22 cellular contexts compared by ENCODE assay signal in genomic region chr2:37568565-37568964, GRCh38.
A peak's percentile ranks its signal among the peaks of the same experiment; 100 is the strongest.
DNase-seq lines count a peak whose midpoint lies in the region; ATAC-seq and TF ChIP-seq lines count a peak whose summit lies in the region.
"Had no signal": no experiment of that assay in that cellular context is flagged by ENCODE, and none has a peak within 500 bp of the region (broad histone marks: within the 10 kb centered on the region; RNA-seq: fewer than 3 reads in every experiment).

No MANE protein-coding gene starts in this region.

- peaks cover 39% of the 10 kb centered on the region for H3K4me1 ChIP-seq in Loucy (ENCODE audit: insufficient read depth, low read length, poor library complexity, severe bottlenecking)
- H3K4me1 ChIP-seq: uterus had no signal

- no peaks in the 10 kb centered on the region for H3K27me3 ChIP-seq in Loucy (ENCODE audit: insufficient read depth, low read length, poor library complexity, severe bottlenecking)
- H3K27me3 ChIP-seq: uterus had no signal

- no peaks in the 10 kb centered on the region for H3F3A ChIP-seq in Loucy (ENCODE audit: low read depth)

- H3K9me2 ChIP-seq in Loucy (replicated peaks; ENCODE audit: low read depth, low read length): no peaks in the 10 kb centered on the region

- H3K9me3 ChIP-seq in Loucy (ENCODE audit: insufficient read depth, low read depth, low read length): no peaks in the 10 kb centered on the region
- H3K9me3 ChIP-seq: A549, uterus had no signal

- peak; percentile 71 for DNase-seq in activated CD4-positive, alpha-beta T cell treated with anti-CD3 and anti-CD28 coated beads, Interleukin-2, amount 10 ng/mL, durations not matched to agents 24 days and 14 days
- no peak for DNase-seq in activated CD4-positive, alpha-beta T cell treated with anti-CD3 and anti-CD28 coated beads for 1 hour
- DNase-seq in activated T-helper 1 cell treated with anti-CD3 and anti-CD28 coated beads, Interleukin-12 subunit alpha, Interleukin-12 subunit beta, Interleukin-2, Interleukin-4 antibody, amounts not matched to agents 30 ng/mL and 10 ng/mL and 1 ng/mL, durations not matched to agents 14 hours and 24 hours and 36 hours (ENCODE audit: low spot score): no peak
- DNase-seq in natural killer cell treated with Interleukin-12 subunit alpha and Interleukin-12 subunit beta and Interleukin-15 and Interleukin-18, amount 100 ng/mL, for 72 hours (ENCODE audit: low spot score): no peak
- DNase-seq in kidney tubule cell (ENCODE audit: low spot score) (no peak), NCI-H526 treated with DMSO at 0.1 percent for 48 hours (lab: John Stamatoyannopoulos, UW) (no peak)
- DNase-seq: activated T-cell treated with anti-CD3 and anti-CD28 coated beads, Interleukin-2, amount 50 U/mL, for 48 hours; central memory CD4-positive, alpha-beta T cell; DMS153; H9; left colon; midbrain; NCI-H526; Right ventricle myocardium superior; stimulated activated CD4-positive, alpha-beta T cell treated with anti-CD3 and anti-CD28 coated beads, Interleukin-2, amount 100 ng/mL, for 48 hours; uterus had no signal

- H3K4me2 ChIP-seq in Loucy (ENCODE audit: low read depth, low read length, poor library complexity, severe bottlenecking): peak overlapping the region; percentile 51
- H3K4me2 ChIP-seq: A549 had no signal

- H3K36me3 Mint-ChIP-seq in activated CD4-positive, alpha-beta T cell treated with anti-CD3 and anti-CD28 coated beads, Interleukin-2, amount 10 ng/mL, durations not matched to agents 24 days and 14 days (ENCODE audit: low read depth): peaks cover 2% of the 10 kb centered on the region
- H3K36me3 Mint-ChIP-seq in activated T-helper 1 cell treated with anti-CD3 and anti-CD28 coated beads, Interleukin-12 subunit alpha, Interleukin-12 subunit beta, Interleukin-2, Interleukin-4 antibody, amounts not matched to agents 30 ng/mL and 10 ng/mL and 1 ng/mL, durations not matched to agents 14 hours and 24 hours and 36 hours (ENCODE audit: low read depth): no peaks in the 10 kb centered on the region
- H3K36me3 Mint-ChIP-seq in natural killer cell treated with Interleukin-12 subunit alpha and Interleukin-12 subunit beta and Interleukin-15 and Interleukin-18, amount 100 ng/mL, for 72 hours: no peaks in the 10 kb centered on the region

- intact Hi-C loops in activated CD4-positive, alpha-beta T cell treated with anti-CD3 and anti-CD28 coated beads, Interleukin-2, amount 10 ng/mL, durations not matched to agents 24 days and 14 days (cut with micrococcal nuclease): no loop called here
- intact Hi-C loops in activated T-helper 1 cell treated with anti-CD3 and anti-CD28 coated beads, Interleukin-12 subunit alpha, Interleukin-12 subunit beta, Interleukin-2, Interleukin-4 antibody, amounts not matched to agents 30 ng/mL and 10 ng/mL and 1 ng/mL, durations not matched to agents 14 hours and 24 hours and 36 hours (cut with micrococcal nuclease): loop anchor here (2.0 kb wide), 1 partner anchor 18 kb away; no protein-coding TSS in a partner anchor

- ATAC-seq in natural killer cell treated with Interleukin-12 subunit alpha and Interleukin-12 subunit beta and Interleukin-15 and Interleukin-18, amount 100 ng/mL, for 72 hours: peak in 1 of 2 donors; percentile 63
- ATAC-seq in HG03045 (IDR thresholded peaks at IDR 0.05; ENCODE audit: unreplicated experiment): no peak
- ATAC-seq: A549, esophagus mucosa, left colon had no signal

- H3K36me3 ChIP-seq in Loucy (ENCODE audit: insufficient read depth, low read length): no peaks in the 10 kb centered on the region
- H3K36me3 ChIP-seq: uterus had no signal

- H3K9me3 Mint-ChIP-seq in activated CD4-positive, alpha-beta T cell treated with anti-CD3 and anti-CD28 coated beads, Interleukin-2, amount 10 ng/mL, durations not matched to agents 24 days and 14 days: peaks cover 15% of the 10 kb centered on the region
- H3K9me3 Mint-ChIP-seq in activated T-helper 1 cell treated with anti-CD3 and anti-CD28 coated beads, Interleukin-12 subunit alpha, Interleukin-12 subunit beta, Interleukin-2, Interleukin-4 antibody, amounts not matched to agents 30 ng/mL and 10 ng/mL and 1 ng/mL, durations not matched to agents 14 hours and 24 hours and 36 hours: no peaks in the 10 kb centered on the region
- no peaks in the 10 kb centered on the region for H3K9me3 Mint-ChIP-seq in natural killer cell treated with Interleukin-12 subunit alpha and Interleukin-12 subunit beta and Interleukin-15 and Interleukin-18, amount 100 ng/mL, for 72 hours
- H3K9me3 Mint-ChIP-seq: H9, neural crest cell had no signal

- peaks cover 16% of the 10 kb centered on the region for H3K27me3 Mint-ChIP-seq in activated CD4-positive, alpha-beta T cell treated with anti-CD3 and anti-CD28 coated beads, Interleukin-2, amount 10 ng/mL, durations not matched to agents 24 days and 14 days
- H3K27me3 Mint-ChIP-seq in activated T-helper 1 cell treated with anti-CD3 and anti-CD28 coated beads, Interleukin-12 subunit alpha, Interleukin-12 subunit beta, Interleukin-2, Interleukin-4 antibody, amounts not matched to agents 30 ng/mL and 10 ng/mL and 1 ng/mL, durations not matched to agents 14 hours and 24 hours and 36 hours (ENCODE audit: insufficient read depth): peaks cover 9% of the 10 kb centered on the region
- no peaks in the 10 kb centered on the region for H3K27me3 Mint-ChIP-seq in natural killer cell treated with Interleukin-12 subunit alpha and Interleukin-12 subunit beta and Interleukin-15 and Interleukin-18, amount 100 ng/mL, for 72 hours
- H3K27me3 Mint-ChIP-seq: progenitor cell of endocrine pancreas had no signal

- H2AFZ ChIP-seq in Loucy (ENCODE audit: low read length): peak overlapping the region; percentile 43; the same call in 1 of the 2 replicates

- H3K9ac ChIP-seq in Loucy (ENCODE audit: low read depth, low read length, poor library complexity, severe bottlenecking): no peak overlapping the region

- H3K27ac Mint-ChIP-seq in activated CD4-positive, alpha-beta T cell treated with anti-CD3 and anti-CD28 coated beads, Interleukin-2, amount 10 ng/mL, durations not matched to agents 24 days and 14 days: peak overlapping the region; percentile 54
- peak overlapping the region; percentile 3 for H3K27ac Mint-ChIP-seq in activated T-helper 1 cell treated with anti-CD3 and anti-CD28 coated beads, Interleukin-12 subunit alpha, Interleukin-12 subunit beta, Interleukin-2, Interleukin-4 antibody, amounts not matched to agents 30 ng/mL and 10 ng/mL and 1 ng/mL, durations not matched to agents 14 hours and 24 hours and 36 hours
- peak overlapping the region; percentile 63 to 82 for H3K27ac Mint-ChIP-seq in natural killer cell treated with Interleukin-12 subunit alpha and Interleukin-12 subunit beta and Interleukin-15 and Interleukin-18, amount 100 ng/mL, for 72 hours
- H3K27ac Mint-ChIP-seq: H9, progenitor cell of endocrine pancreas had no signal

- no peaks in the 10 kb centered on the region for H4K20me1 ChIP-seq in Loucy (ENCODE audit: insufficient read depth, low read length, poor library complexity, severe bottlenecking)

- peaks cover 20% of the 10 kb centered on the region for H3K4me1 Mint-ChIP-seq in activated CD4-positive, alpha-beta T cell treated with anti-CD3 and anti-CD28 coated beads, Interleukin-2, amount 10 ng/mL, durations not matched to agents 24 days and 14 days
- H3K4me1 Mint-ChIP-seq in activated T-helper 1 cell treated with anti-CD3 and anti-CD28 coated beads, Interleukin-12 subunit alpha, Interleukin-12 subunit beta, Interleukin-2, Interleukin-4 antibody, amounts not matched to agents 30 ng/mL and 10 ng/mL and 1 ng/mL, durations not matched to agents 14 hours and 24 hours and 36 hours (ENCODE audit: low read depth): peaks cover 8% of the 10 kb centered on the region
- H3K4me1 Mint-ChIP-seq in natural killer cell treated with Interleukin-12 subunit alpha and Interleukin-12 subunit beta and Interleukin-15 and Interleukin-18, amount 100 ng/mL, for 72 hours (ENCODE audit: low read depth in 2 of 2): peaks cover 18 to 26% of the 10 kb centered on the region in 2 donors
- H3K4me1 Mint-ChIP-seq: neural crest cell had no signal

- H3K79me2 ChIP-seq in Loucy (ENCODE audit: insufficient read depth, low read length): no peaks in the 10 kb centered on the region

- TF ChIP-seq CTCF in Loucy (conservative IDR thresholded peaks at IDR 0.05; ENCODE audit: low read length): no peak

- H3K4me3 Mint-ChIP-seq in activated CD4-positive, alpha-beta T cell treated with anti-CD3 and anti-CD28 coated beads, Interleukin-2, amount 10 ng/mL, durations not matched to agents 24 days and 14 days: no peak overlapping the region
- peak overlapping the region; percentile 3 for H3K4me3 Mint-ChIP-seq in activated T-helper 1 cell treated with anti-CD3 and anti-CD28 coated beads, Interleukin-12 subunit alpha, Interleukin-12 subunit beta, Interleukin-2, Interleukin-4 antibody, amounts not matched to agents 30 ng/mL and 10 ng/mL and 1 ng/mL, durations not matched to agents 14 hours and 24 hours and 36 hours
- H3K4me3 Mint-ChIP-seq in natural killer cell treated with Interleukin-12 subunit alpha and Interleukin-12 subunit beta and Interleukin-15 and Interleukin-18, amount 100 ng/mL, for 72 hours: no peak overlapping the region
- H3K4me3 Mint-ChIP-seq: H9, neural crest cell had no signal

- H3K4me3 ChIP-seq in Loucy (ENCODE audit: low read length, poor library complexity, severe bottlenecking): peak overlapping the region; percentile 19
- H3K4me3 ChIP-seq: A549, uterus had no signal

Comparison
In these comparisons a context has a peak if more than half of its experiments do, and no peak if none do; other contexts are left out.
1. H3K27ac Mint-ChIP-seq: peak in every context shown above with its lines; median percentile 72 in natural killer cell treated with Interleukin-12 subunit alpha and Interleukin-12 subunit beta and Interleukin-15 and Interleukin-18, amount 100 ng/mL, for 72 hours; 54 in activated CD4-positive, alpha-beta T cell treated with anti-CD3 and anti-CD28 coated beads, Interleukin-2, amount 10 ng/mL, durations not matched to agents 24 days and 14 days; 3 in activated T-helper 1 cell treated with anti-CD3 and anti-CD28 coated beads, Interleukin-12 subunit alpha, Interleukin-12 subunit beta, Interleukin-2, Interleukin-4 antibody, amounts not matched to agents 30 ng/mL and 10 ng/mL and 1 ng/mL, durations not matched to agents 14 hours and 24 hours and 36 hours.